Comparison of ENCODE assay signal across 1 cellular context in genomic region chr1:54464031-54464476, GRCh38.
TF ChIP-seq lines count a peak whose summit lies in the region.

No MANE protein-coding gene starts in this region.

TF ChIP-seq in K562, 482 proteins besides CTCF, POLR2A, EP300 and RAD21 (continued from another document):
- TF ChIP-seq PBX2 (CRISPR knock-in tag; IDR thresholded peaks at IDR 0.05; ENCODE audit: low read depth) (no peak), PBX2 (tag; conservative IDR thresholded peaks at IDR 0.05; ENCODE audit: low read depth) (no peak), CEBPG (CRISPR knock-in tag; IDR thresholded peaks at IDR 0.05) (no peak), CEBPG (tag; conservative IDR thresholded peaks at IDR 0.05 in 1 of 2, IDR thresholded peaks at IDR 0.05 in 1 of 2) (peak; percentile 15 to 72; a peak in 1 of 4 replicates), NFIC (IDR thresholded peaks at IDR 0.05) (no peak), RFX1 (IDR thresholded peaks at IDR 0.05) (no peak), ATF3 (IDR thresholded peaks at IDR 0.05) (peak; percentile 51; the same call in 1 of the 2 replicates), ATF3 (CRISPR knock-in tag; conservative IDR thresholded peaks at IDR 0.05) (no peak), EHMT2 (IDR thresholded peaks at IDR 0.05) (no peak), SP2 (IDR thresholded peaks at IDR 0.05; ENCODE audit: extremely low read depth, low read depth, low read length, poor library complexity, severe bottlenecking) (no peak), ZKSCAN8 (CRISPR knock-in tag; IDR thresholded peaks at IDR 0.05) (no peak), RB1 (IDR thresholded peaks at IDR 0.05; ENCODE audit: low read depth) (0 out of 2 replicates have a peak, but pooled peaks have one; percentile 16), ZNF780A (CRISPR knock-in tag; IDR thresholded peaks at IDR 0.05) (no peak), ZBTB12 (CRISPR knock-in tag; IDR thresholded peaks at IDR 0.05) (peak; percentile 16; the same call in 1 of the 2 replicates)
